ENCODE assay signal across 13 cellular contexts in genomic region chr17:76004750-76005262, GRCh38. TPM values are rescaled to one million over a fixed set of nuclear protein-coding genes. Genes with fewer than 3 reads are reported as not detected.
DNase-seq lines count a peak whose midpoint lies in the region; ATAC-seq and TF ChIP-seq lines count a peak whose summit lies in the region.
"Had no signal": no experiment of that assay in that cellular context is flagged by ENCODE, and none has a peak within 500 bp of the region (broad histone marks: within the 10 kb centered on the region; RNA-seq: fewer than 3 reads in every experiment).

No MANE protein-coding gene starts in this region.

- WGBS in liver: 88% methylated on average over 8 of the region's 8 CpGs
- WGBS in suprapubic skin: 74% methylated on average over 8 of the region's 8 CpGs

- TF ChIP-seq CTCF in HEK293 (tag by site-specific recombination; IDR thresholded peaks at IDR 0.05): no peak
- no peak for TF ChIP-seq CTCF in liver (IDR thresholded peaks at IDR 0.05; ENCODE audit: low read depth, low read length, missing input control)
- no peak for TF ChIP-seq CTCF in suprapubic skin (IDR thresholded peaks at IDR 0.05)

- ATAC-seq in SK-N-SH treated with all-trans-retinoic acid at 6 μM for 48 hours: peak; percentile 11
- ATAC-seq in GM18505 (IDR thresholded peaks at IDR 0.05; ENCODE audit: unreplicated experiment): no peak
- no peak for ATAC-seq in stimulated activated memory B cell treated with anti-CD40 and anti-IgM and Interleukin-4, amounts not matched to agents 10 μg/mL and 1 μg/mL and 100 μg/mL, for 72 hours

- no peak for TF ChIP-seq RAD21 in liver (IDR thresholded peaks at IDR 0.05)

- no peaks in the 10 kb centered on the region for H3K9me3 Mint-ChIP-seq in stimulated activated memory B cell treated with anti-CD40 and anti-IgM and Interleukin-4, amounts not matched to agents 10 μg/mL and 1 μg/mL and 100 μg/mL, for 72 hours

- peaks cover 8% of the 10 kb centered on the region for H3K36me3 Mint-ChIP-seq in stimulated activated memory B cell treated with anti-CD40 and anti-IgM and Interleukin-4, amounts not matched to agents 10 μg/mL and 1 μg/mL and 100 μg/mL, for 72 hours

- CTCF ChIA-PET in HEK293 (lab: Yijun Ruan, JAX): interaction anchor here (0.6 to 12.1 kb wide), 34 partner anchors 9 to 295 kb away, joined by 3 to 224 read pairs (median 4); partner anchors contain the start of genes EXOC7, MRPL38 and TRIM65

- H3K4me3 ChIP-seq in HEK293 (ENCODE audit: low read depth, low read length) (no peak overlapping the region), liver (ENCODE audit: low read depth in 1 of 3, low read length in 3 of 3) (no peak overlapping the region), suprapubic skin (no peak overlapping the region)
- H3K4me3 ChIP-seq: HAP-1 had no signal

- H3K27me3 Mint-ChIP-seq in stimulated activated memory B cell treated with anti-CD40 and anti-IgM and Interleukin-4, amounts not matched to agents 10 μg/mL and 1 μg/mL and 100 μg/mL, for 72 hours: no peaks in the 10 kb centered on the region

- H3K9ac ChIP-seq in liver (ENCODE audit: low read depth in 1 of 2, low read length in 2 of 2): peak overlapping the region in 1 of 2 donors; percentile 6

- H3K27me3 ChIP-seq in liver (ENCODE audit: control insufficient read depth in 4 of 4, insufficient read depth in 4 of 4, low read length in 3 of 4) (no peaks in the 10 kb centered on the region), suprapubic skin (no peaks in the 10 kb centered on the region)
- H3K27me3 ChIP-seq: foreskin keratinocyte had no signal

- DNase-seq in suprapubic skin (ENCODE audit: low spot score in 2 of 2): no peak
- no peak for DNase-seq in NCI-H526 treated with DMSO at 0.1 percent for 48 hours (lab: John Stamatoyannopoulos, UW)
- DNase-seq: cerebellar nuclear complex had no signal

- POLR2A ChIA-PET in HEK293 (lab: Yijun Ruan, JAX): interaction anchor here (0.6 to 2.2 kb wide), 5 partner anchors 17 to 100 kb away, joined by 3 to 23 read pairs (median 5); partner anchors contain the start of genes ACOX1, MRPL38 and TEN1

- H3K27ac Mint-ChIP-seq in stimulated activated memory B cell treated with anti-CD40 and anti-IgM and Interleukin-4, amounts not matched to agents 10 μg/mL and 1 μg/mL and 100 μg/mL, for 72 hours: no peak overlapping the region

- H3K4me1 ChIP-seq in HEK293 (ENCODE audit: control insufficient read depth, insufficient read depth, low read length): no peaks in the 10 kb centered on the region
- peaks cover 15 to 56% (median 41%) of the 10 kb centered on the region in 4 donors for H3K4me1 ChIP-seq in liver (ENCODE audit: control insufficient read depth in 4 of 4, insufficient read depth in 4 of 4, low read length in 3 of 4)
- H3K4me1 ChIP-seq in suprapubic skin: peaks cover 17% of the 10 kb centered on the region
- H3K4me1 ChIP-seq: foreskin keratinocyte had no signal

- no peak for TF ChIP-seq POLR2A in suprapubic skin (IDR thresholded peaks at IDR 0.05)
- TF ChIP-seq POLR2A in GM18505 (IDR thresholded peaks at IDR 0.05; ENCODE audit: borderline replicate concordance, extremely low read depth, insufficient read depth, insufficient read length): no peak

- H3K36me3 ChIP-seq in HEK293 (ENCODE audit: control insufficient read depth in 2 of 2, insufficient read depth in 1 of 2, low read length in 2 of 2) (peaks cover 0 to 4% of the 10 kb centered on the region in 2 experiments; a peak in 1 of 3 replicates), liver (ENCODE audit: control insufficient read depth in 4 of 4, insufficient read depth in 3 of 4, low read depth in 1 of 4, low read length in 3 of 4) (peaks cover 0 to 2% (median 0%) of the 10 kb centered on the region in 4 donors), suprapubic skin (peaks cover 52% of the 10 kb centered on the region)
- H3K36me3 ChIP-seq: HAP-1 had no signal

- no peak overlapping the region for H3K4me3 Mint-ChIP-seq in stimulated activated memory B cell treated with anti-CD40 and anti-IgM and Interleukin-4, amounts not matched to agents 10 μg/mL and 1 μg/mL and 100 μg/mL, for 72 hours

- no peaks in the 10 kb centered on the region for H3K9me3 ChIP-seq in HEK293 (ENCODE audit: control insufficient read depth, insufficient read depth, low read depth, low read length)
- H3K9me3 ChIP-seq in liver (ENCODE audit: control insufficient read depth in 4 of 4, low read length in 3 of 4): no peaks in the 10 kb centered on the region
- no peaks in the 10 kb centered on the region for H3K9me3 ChIP-seq in suprapubic skin
- H3K9me3 ChIP-seq: HAP-1 had no signal

- no peak for TF ChIP-seq EP300 in suprapubic skin (IDR thresholded peaks at IDR 0.05)

- peaks cover 8% of the 10 kb centered on the region for H3K4me1 Mint-ChIP-seq in stimulated activated memory B cell treated with anti-CD40 and anti-IgM and Interleukin-4, amounts not matched to agents 10 μg/mL and 1 μg/mL and 100 μg/mL, for 72 hours

- H3K27ac ChIP-seq in HEK293 (ENCODE audit: extremely low read depth, low read depth, low read length) (no peak overlapping the region), liver (ENCODE audit: low read depth in 1 of 2, low read length in 2 of 2) (peak overlapping the region; percentile 60 to 65), suprapubic skin (peak overlapping the region; percentile 11)
- H3K27ac ChIP-seq: foreskin keratinocyte had no signal

TF ChIP-seq in HEK293, 187 proteins besides CTCF, POLR2A, EP300 and RAD21:
- TF ChIP-seq PBX3 (CRISPR knock-in tag; IDR thresholded peaks at IDR 0.05): no peak
- TF ChIP-seq ZIC2 (tag by site-specific recombination; IDR thresholded peaks at IDR 0.05): peak; percentile 52

TF ChIP-seq in SK-N-SH treated with all-trans-retinoic acid at 6 μM for 48 hours, 23 proteins besides CTCF, POLR2A, EP300 and RAD21 (continues in another document):
- TF ChIP-seq RARB (CRISPR knock-in tag; IDR thresholded peaks at IDR 0.05) (no peak), CREB5 (CRISPR knock-in tag; IDR thresholded peaks at IDR 0.05; ENCODE audit: low read depth) (no peak)

TF ChIP-seq in liver, 16 proteins besides CTCF, POLR2A, EP300 and RAD21 (continues in another document):
- TF ChIP-seq REST (IDR thresholded peaks at IDR 0.05): no peak
- no peak for TF ChIP-seq ZBTB33 (IDR thresholded peaks at IDR 0.05)
- no peak for TF ChIP-seq GABPA (IDR thresholded peaks at IDR 0.05 in 1 of 2, conservative IDR thresholded peaks at IDR 0.05 in 1 of 2)
- no peak for TF ChIP-seq ATF3 (IDR thresholded peaks at IDR 0.05)
- TF ChIP-seq RXRA (IDR thresholded peaks at IDR 0.05): no peak
- TF ChIP-seq YY1 (IDR thresholded peaks at IDR 0.05): no peak
- TF ChIP-seq SP1 (IDR thresholded peaks at IDR 0.05): no peak
- no peak for TF ChIP-seq JUND (IDR thresholded peaks at IDR 0.05)
- TF ChIP-seq TAF1 (conservative IDR thresholded peaks at IDR 0.05): no peak
- no peak for TF ChIP-seq NR2F2 (IDR thresholded peaks at IDR 0.05)

RNA-seq across cellular contexts. Expression of gene CDK3, which starts 4.2 kb away (rescaled TPM):
- 1 to 10 TPM; 1.5 to 6.3 TPM for total RNA-seq in liver
- polyA plus RNA-seq in liver: 1 to 10 TPM; 2.6 TPM
- total RNA-seq in suprapubic skin: 10 to 100 TPM in 2 of 4 donors, 1 to 10 TPM in 2; 5.6 to 33.1 (median 9.6) TPM

RNA-seq across cellular contexts. Expression of gene EVPL, which starts 22.3 kb away (rescaled TPM):
- total RNA-seq in liver (under 1 TPM in 1 of 2 donors, not detected in 1; 0.33 TPM), suprapubic skin (100 to 1,000 TPM; 218 to 425 (median 274) TPM)
- under 1 TPM; 0.03 to 0.21 TPM for polyA plus RNA-seq in liver
- total RNA-seq: HT1080, lung microvascular endothelial cell had no signal
- polyA plus RNA-seq: neural cell had no signal

RNA-seq across cellular contexts. Expression of gene TEN1, which starts 25.8 kb away (rescaled TPM):
- total RNA-seq in liver (10 to 100 TPM; 12.0 to 18.3 TPM), suprapubic skin (10 to 100 TPM; 20.0 to 43.6 (median 26.9) TPM)
- polyA plus RNA-seq in liver: 10 to 100 TPM; 14.6 to 30.0 TPM

RNA-seq across cellular contexts. Expression of gene ACOX1, which starts 25.8 kb away (rescaled TPM):
- total RNA-seq in liver (100 to 1,000 TPM in 1 of 2 donors, 10 to 100 TPM in 1; 81.1 to 293 TPM), suprapubic skin (10 to 100 TPM; 59.6 to 89.7 (median 71.5) TPM)
- 10 to 100 TPM; 33.3 to 45.7 TPM for polyA plus RNA-seq in liver

Comparison
In these comparisons a context has a peak if more than half of its experiments do, and no peak if none do; other contexts are left out.
1. RNA of gene EVPL, which starts 22.3 kb away (total RNA-seq): 218 to 425 TPM in suprapubic skin; 0.33 TPM in liver; every median in the first group is over 100 times any median in the second.